ENCODE assay signal across 1 cellular context in the genomic region with DNA sequence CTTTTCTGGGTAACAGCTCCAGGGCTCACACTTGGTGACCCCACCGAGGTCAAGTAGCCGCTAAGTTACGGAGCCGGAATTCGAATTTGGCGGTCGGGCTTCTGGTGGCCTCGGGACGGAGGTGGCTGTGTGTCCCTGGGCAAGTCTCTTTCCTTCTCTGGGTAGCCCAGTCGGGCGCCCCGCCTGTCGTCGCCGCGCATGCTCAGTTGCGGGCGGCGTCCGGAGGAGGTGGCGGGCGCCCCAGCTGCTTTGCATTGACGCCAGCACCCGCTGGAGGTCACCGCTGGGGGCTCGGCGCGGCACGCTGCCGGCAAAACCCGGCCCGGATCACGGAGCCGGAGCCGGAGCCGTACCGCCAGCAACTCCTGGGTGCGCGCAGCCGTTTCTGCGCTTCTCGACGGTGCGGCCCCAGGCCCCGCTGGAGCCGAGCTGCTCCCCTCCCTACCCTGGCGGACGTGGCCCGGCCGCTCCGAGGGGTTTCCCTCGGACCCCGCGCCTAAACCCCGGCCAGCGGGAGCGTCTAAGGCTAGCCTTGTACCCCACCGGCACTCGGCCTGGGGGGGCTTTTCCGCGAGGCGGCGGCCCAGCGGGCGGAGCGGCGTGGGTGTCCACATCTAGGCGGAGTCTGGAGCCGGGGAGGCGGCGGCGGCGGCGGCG.
TF ChIP-seq lines count a peak whose summit lies in the region.

No MANE protein-coding gene starts in this region.

TF ChIP-seq in HepG2, 621 proteins besides CTCF, POLR2A, EP300 and RAD21 (continued from another document and continues in another):
- peak; percentile 78 for TF ChIP-seq ELF3 (CRISPR knock-in tag; IDR thresholded peaks at IDR 0.05)
- TF ChIP-seq ZNF781 (CRISPR knock-in tag; IDR thresholded peaks at IDR 0.05; ENCODE audit: borderline replicate concordance, not compliant biosample characterization), result no peak
- no peak for TF ChIP-seq ZNF660 (CRISPR knock-in tag; IDR thresholded peaks at IDR 0.05; ENCODE audit: borderline replicate concordance, low read depth)
- TF ChIP-seq ZSCAN5A (CRISPR knock-in tag; IDR thresholded peaks at IDR 0.05; ENCODE audit: borderline replicate concordance), result no peak
- TF ChIP-seq NFE2 (CRISPR knock-in tag; IDR thresholded peaks at IDR 0.05), result no peak
- no peak for TF ChIP-seq ZFP36L2 (CRISPR knock-in tag; IDR thresholded peaks at IDR 0.05)
- no peak for TF ChIP-seq ZNF382 (CRISPR knock-in tag; IDR thresholded peaks at IDR 0.05; ENCODE audit: borderline replicate concordance)
- TF ChIP-seq, protein P1, sequence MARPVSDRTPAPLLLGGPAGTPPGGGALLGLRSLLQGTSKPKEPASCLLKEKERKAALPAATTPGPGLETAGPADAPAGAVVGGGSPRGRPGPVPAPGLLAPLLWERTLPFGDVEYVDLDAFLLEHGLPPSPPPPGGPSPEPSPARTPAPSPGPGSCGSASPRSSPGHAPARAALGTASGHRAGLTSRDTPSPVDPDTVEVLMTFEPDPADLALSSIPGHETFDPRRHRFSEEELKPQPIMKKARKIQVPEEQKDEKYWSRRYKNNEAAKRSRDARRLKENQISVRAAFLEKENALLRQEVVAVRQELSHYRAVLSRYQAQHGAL (CRISPR knock-in tag; IDR thresholded peaks at IDR 0.05; ENCODE audit: not compliant biosample characterization), result no peak
- no peak for TF ChIP-seq SRF (IDR thresholded peaks at IDR 0.05; ENCODE audit: low read depth, low read length)
- TF ChIP-seq ZNF335 (CRISPR knock-in tag; IDR thresholded peaks at IDR 0.05), result no peak
- no peak; the same call in 1 of the 2 replicates for TF ChIP-seq ZNF317 (CRISPR knock-in tag; IDR thresholded peaks at IDR 0.05)
- TF ChIP-seq PHF20 (CRISPR knock-in tag; IDR thresholded peaks at IDR 0.05), result peak; percentile 61; the same call in 1 of the 2 replicates
- no peak for TF ChIP-seq NFIB (CRISPR knock-in tag; IDR thresholded peaks at IDR 0.05; ENCODE audit: borderline replicate concordance)
- TF ChIP-seq, protein P2, sequence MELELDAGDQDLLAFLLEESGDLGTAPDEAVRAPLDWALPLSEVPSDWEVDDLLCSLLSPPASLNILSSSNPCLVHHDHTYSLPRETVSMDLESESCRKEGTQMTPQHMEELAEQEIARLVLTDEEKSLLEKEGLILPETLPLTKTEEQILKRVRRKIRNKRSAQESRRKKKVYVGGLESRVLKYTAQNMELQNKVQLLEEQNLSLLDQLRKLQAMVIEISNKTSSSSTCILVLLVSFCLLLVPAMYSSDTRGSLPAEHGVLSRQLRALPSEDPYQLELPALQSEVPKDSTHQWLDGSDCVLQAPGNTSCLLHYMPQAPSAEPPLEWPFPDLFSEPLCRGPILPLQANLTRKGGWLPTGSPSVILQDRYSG (CRISPR knock-in tag; IDR thresholded peaks at IDR 0.05), result peak; percentile 77; the same call in 1 of the 2 replicates
- TF ChIP-seq SYNCRIP (IDR thresholded peaks at IDR 0.05; ENCODE audit: insufficient read depth, low read depth, low read length), result no peak
- no peak; the same call in 1 of the 2 replicates for TF ChIP-seq PLSCR1 (CRISPR knock-in tag; IDR thresholded peaks at IDR 0.05; ENCODE audit: borderline replicate concordance)
- TF ChIP-seq NKX3-1 (CRISPR knock-in tag; IDR thresholded peaks at IDR 0.05), result no peak
- TF ChIP-seq TFE3 (CRISPR knock-in tag; IDR thresholded peaks at IDR 0.05), result no peak
- peak; percentile 75 for TF ChIP-seq ZFP90 (CRISPR knock-in tag; IDR thresholded peaks at IDR 0.05; ENCODE audit: borderline replicate concordance)
- no peak; the same call in 1 of the 2 replicates for TF ChIP-seq ZNF704 (CRISPR knock-in tag; IDR thresholded peaks at IDR 0.05; ENCODE audit: borderline replicate concordance)
- no peak for TF ChIP-seq ZNF12 (CRISPR knock-in tag; IDR thresholded peaks at IDR 0.05)
- no peak for TF ChIP-seq HOXA9 (CRISPR knock-in tag; IDR thresholded peaks at IDR 0.05; ENCODE audit: borderline replicate concordance)
- TF ChIP-seq, protein P3, sequence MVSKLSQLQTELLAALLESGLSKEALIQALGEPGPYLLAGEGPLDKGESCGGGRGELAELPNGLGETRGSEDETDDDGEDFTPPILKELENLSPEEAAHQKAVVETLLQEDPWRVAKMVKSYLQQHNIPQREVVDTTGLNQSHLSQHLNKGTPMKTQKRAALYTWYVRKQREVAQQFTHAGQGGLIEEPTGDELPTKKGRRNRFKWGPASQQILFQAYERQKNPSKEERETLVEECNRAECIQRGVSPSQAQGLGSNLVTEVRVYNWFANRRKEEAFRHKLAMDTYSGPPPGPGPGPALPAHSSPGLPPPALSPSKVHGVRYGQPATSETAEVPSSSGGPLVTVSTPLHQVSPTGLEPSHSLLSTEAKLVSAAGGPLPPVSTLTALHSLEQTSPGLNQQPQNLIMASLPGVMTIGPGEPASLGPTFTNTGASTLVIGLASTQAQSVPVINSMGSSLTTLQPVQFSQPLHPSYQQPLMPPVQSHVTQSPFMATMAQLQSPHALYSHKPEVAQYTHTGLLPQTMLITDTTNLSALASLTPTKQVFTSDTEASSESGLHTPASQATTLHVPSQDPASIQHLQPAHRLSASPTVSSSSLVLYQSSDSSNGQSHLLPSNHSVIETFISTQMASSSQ (IDR thresholded peaks at IDR 0.05; ENCODE audit: low read depth), result no peak
- TF ChIP-seq, protein P3 (CRISPR knock-in tag; IDR thresholded peaks at IDR 0.05; ENCODE audit: borderline replicate concordance), result peak; percentile 76; the same call in 1 of the 2 replicates
- TF ChIP-seq HMGA1 (CRISPR knock-in tag; conservative IDR thresholded peaks at IDR 0.05), result no peak
- no peak for TF ChIP-seq ZNF383 (CRISPR knock-in tag; IDR thresholded peaks at IDR 0.05; ENCODE audit: borderline replicate concordance)
- TF ChIP-seq CBX2 (IDR thresholded peaks at IDR 0.05; ENCODE audit: low read depth, low read length), result no peak
- TF ChIP-seq CBX2 (CRISPR knock-in tag; IDR thresholded peaks at IDR 0.05; ENCODE audit: low read depth), result no peak
- no peak for TF ChIP-seq ZNF672 (CRISPR knock-in tag; IDR thresholded peaks at IDR 0.05)
- TF ChIP-seq ZNF644 (CRISPR knock-in tag; IDR thresholded peaks at IDR 0.05; ENCODE audit: low read depth), result no peak
- TF ChIP-seq FOXK2 (IDR thresholded peaks at IDR 0.05), result no peak
- TF ChIP-seq ZNF720 (CRISPR knock-in tag; IDR thresholded peaks at IDR 0.05), result no peak
- TF ChIP-seq ZBTB34 (CRISPR knock-in tag; IDR thresholded peaks at IDR 0.05), result no peak
- no peak for TF ChIP-seq MLLT10 (CRISPR knock-in tag; IDR thresholded peaks at IDR 0.05)
- no peak; the same call in 1 of the 2 replicates for TF ChIP-seq THAP9 (CRISPR knock-in tag; IDR thresholded peaks at IDR 0.05; ENCODE audit: borderline replicate concordance)
- TF ChIP-seq CBX1 (IDR thresholded peaks at IDR 0.05; ENCODE audit: low read depth), result peak; percentile 91
- TF ChIP-seq ZBTB14 (CRISPR knock-in tag; IDR thresholded peaks at IDR 0.05), result peak; percentile 89
